ENCODE assay signal across 1 cellular context in genomic region chr4:123505457-123506310, GRCh38.
TF ChIP-seq lines count a peak whose summit lies in the region.

No MANE protein-coding gene starts in this region.

TF ChIP-seq in GM12878, 131 proteins besides CTCF, POLR2A, EP300 and RAD21 (continued from another document):
- TF ChIP-seq BHLHE40 (IDR thresholded peaks at IDR 0.05; ENCODE audit: borderline replicate concordance in 1 of 2, low read depth in 2 of 2, low read length in 1 of 2) (0 out of 4 replicates have a peak, but pooled peaks of 1 of the 2 experiments have one; percentile 5), ASH2L (IDR thresholded peaks at IDR 0.05; ENCODE audit: borderline replicate concordance, low read depth) (no peak), YY1 (IDR thresholded peaks at IDR 0.05; ENCODE audit: low read depth, low read length) (0 out of 2 replicates have a peak, but pooled peaks have one; percentile 20), CREM (IDR thresholded peaks at IDR 0.05; ENCODE audit: low read depth) (no peak), DPF2 (IDR thresholded peaks at IDR 0.05) (0 out of 2 replicates have a peak, but pooled peaks have one; percentile 25), NKRF (conservative IDR thresholded peaks at IDR 0.05) (no peak), RB1 (IDR thresholded peaks at IDR 0.05; ENCODE audit: borderline replicate concordance) (no peak), CUX1 (IDR thresholded peaks at IDR 0.05; ENCODE audit: insufficient replicate concordance, low read depth, low read length) (no peak), E2F8 (IDR thresholded peaks at IDR 0.05; ENCODE audit: low read depth, partially characterized antibody) (no peak), ZZZ3 (IDR thresholded peaks at IDR 0.05; ENCODE audit: control insufficient read depth, insufficient read length, low read depth) (no peak), HDGF (IDR thresholded peaks at IDR 0.05) (no peak), CHD4 (IDR thresholded peaks at IDR 0.05) (no peak), PAX5 (IDR thresholded peaks at IDR 0.05; ENCODE audit: borderline replicate concordance, low read depth, low read length) (peak; percentile 33; the same call in 1 of the 2 replicates), REST (IDR thresholded peaks at IDR 0.05; ENCODE audit: low read depth, low read length) (no peak), TARDBP (IDR thresholded peaks at IDR 0.05; ENCODE audit: borderline replicate concordance) (no peak), MAX (IDR thresholded peaks at IDR 0.05; ENCODE audit: low read depth, low read length) (no peak), ZSCAN29 (IDR thresholded peaks at IDR 0.05) (no peak), ZNF384 (IDR thresholded peaks at IDR 0.05; ENCODE audit: borderline replicate concordance, low read depth, low read length) (peak; percentile 52; the same call in 1 of the 2 replicates), USF1 (IDR thresholded peaks at IDR 0.05; ENCODE audit: borderline replicate concordance, extremely low read length, insufficient read depth, low read depth, low read length) (no peak), ZNF207 (IDR thresholded peaks at IDR 0.05; ENCODE audit: borderline replicate concordance) (no peak), TCF3 (IDR thresholded peaks at IDR 0.05; ENCODE audit: borderline replicate concordance, insufficient read depth, low read depth, low read length) (no peak), LARP7 (IDR thresholded peaks at IDR 0.05) (no peak), E2F4 (IDR thresholded peaks at IDR 0.05; ENCODE audit: low read depth, low read length) (no peak), ZNF24 (IDR thresholded peaks at IDR 0.05) (no peak), SREBF1 (IDR thresholded peaks at IDR 0.05; ENCODE audit: low read length) (no peak), EED (IDR thresholded peaks at IDR 0.05; ENCODE audit: low read depth) (no peak), POU2F2 (IDR thresholded peaks at IDR 0.05; ENCODE audit: borderline replicate concordance, low read depth, low read length) (peak; percentile 39; the same call in 1 of the 3 replicates), NFYA (IDR thresholded peaks at IDR 0.05; ENCODE audit: borderline replicate concordance, low read depth, low read length) (no peak)
